ENCODE assay signal across 8 cellular contexts in genomic region chr17:80082403-80083135, GRCh38. TPM values are rescaled to one million over a fixed set of nuclear protein-coding genes. Genes with fewer than 3 reads are reported as not detected.
DNase-seq lines count a peak whose midpoint lies in the region; ATAC-seq and TF ChIP-seq lines count a peak whose summit lies in the region.

No MANE protein-coding gene starts in this region.

- TF ChIP-seq RAD21 in IMR-90 (IDR thresholded peaks at IDR 0.05; ENCODE audit: low read length) = peak; percentile 76

- H3K9me3 ChIP-seq in CD8-positive, alpha-beta memory T cell (ENCODE audit: low read length) = no peaks in the 10 kb centered on the region
- H3K9me3 ChIP-seq in IMR-90 (ENCODE audit: control insufficient read depth, insufficient read depth, low read length) = no peaks in the 10 kb centered on the region
- no peaks in the 10 kb centered on the region for H3K9me3 ChIP-seq in NT2/D1 (ENCODE audit: insufficient read depth, low read length)
- H3K9me3 ChIP-seq in naive thymus-derived CD4-positive, alpha-beta T cell (ENCODE audit: control insufficient read depth in 2 of 3, low read length in 3 of 3) = no peaks in the 10 kb centered on the region

- H2AK5ac ChIP-seq in IMR-90 (ENCODE audit: low read depth, low read length) = no peak overlapping the region; the same call in none of the 2 replicates

- H3K4me1 ChIP-seq in CD8-positive, alpha-beta memory T cell (ENCODE audit: insufficient read depth, low read length) = peaks cover 5% of the 10 kb centered on the region
- no peaks in the 10 kb centered on the region for H3K4me1 ChIP-seq in IMR-90 (ENCODE audit: control insufficient read depth, insufficient read depth, low read length)
- H3K4me1 ChIP-seq in NT2/D1 (ENCODE audit: insufficient read depth, insufficient read length) = peaks cover 2% of the 10 kb centered on the region
- peaks cover 0 to 5% of the 10 kb centered on the region in 2 donors for H3K4me1 ChIP-seq in naive thymus-derived CD4-positive, alpha-beta T cell (ENCODE audit: control insufficient read depth in 2 of 2, insufficient read depth in 2 of 2, low read length in 2 of 2)

- H3K4me1 Mint-ChIP-seq in CD8-positive, alpha-beta memory T cell = peaks cover 0 to 3% (median 2%) of the 10 kb centered on the region in 3 donors
- peaks cover 0 to 4% (median 2%) of the 10 kb centered on the region in 7 donors for H3K4me1 Mint-ChIP-seq in naive thymus-derived CD4-positive, alpha-beta T cell
- H3K4me1 Mint-ChIP-seq in stimulated activated naive CD8-positive, alpha-beta T cell treated with anti-CD3 and anti-CD28 coated beads, Interleukin-15, Interleukin-2, amounts not matched to agents 100 ng/mL and 50 ng/mL, for 24 hours (ENCODE audit: low read depth) = no peaks in the 10 kb centered on the region

- peak overlapping the region in 2 of 8 donors; percentile 64 to 66 for H3K27ac Mint-ChIP-seq in CD8-positive, alpha-beta memory T cell
- no peak overlapping the region for H3K27ac Mint-ChIP-seq in naive thymus-derived CD4-positive, alpha-beta T cell
- H3K27ac Mint-ChIP-seq in stimulated activated naive CD8-positive, alpha-beta T cell treated with anti-CD3 and anti-CD28 coated beads, Interleukin-15, Interleukin-2, amounts not matched to agents 100 ng/mL and 50 ng/mL, for 24 hours = peak overlapping the region; percentile 16

- H3K23ac ChIP-seq in IMR-90 (ENCODE audit: low read depth, low read length) = no peak overlapping the region

- H4K5ac ChIP-seq in IMR-90 (ENCODE audit: low read depth, low read length) = no peak overlapping the region; the same call in 1 of the 2 replicates

- H3K18ac ChIP-seq in IMR-90 (ENCODE audit: low read depth, low read length) = no peak overlapping the region

- H3K4me3 ChIP-seq in CD8-positive, alpha-beta memory T cell (ENCODE audit: low read length) = no peak overlapping the region
- no peak overlapping the region for H3K4me3 ChIP-seq in IMR-90 (ENCODE audit: insufficient read depth, low read depth, low read length)
- H3K4me3 ChIP-seq in NT2/D1 (ENCODE audit: insufficient read length, low read depth) = no peak overlapping the region
- no peak overlapping the region for H3K4me3 ChIP-seq in epithelial cell of proximal tubule (ENCODE audit: low read depth, low read length)
- no peak overlapping the region for H3K4me3 ChIP-seq in naive thymus-derived CD4-positive, alpha-beta T cell (ENCODE audit: low read length)

- POLR2A ChIA-PET in CD8-positive, alpha-beta memory T cell (lab: Charles Lee) = interaction anchor here (0.6 kb wide), 1 partner anchor 183 kb away, joined by 5 read pairs; no protein-coding TSS in a partner anchor
- POLR2A ChIA-PET in IMR-90 (lab: Charles Lee; ENCODE audit: unreplicated experiment) = no interaction called here
- POLR2A ChIA-PET in naive thymus-derived CD4-positive, alpha-beta T cell (lab: Charles Lee) = no interaction called here

- H2BK5ac ChIP-seq in IMR-90 (ENCODE audit: low read depth, low read length, poor library complexity, severe bottlenecking) = no peak overlapping the region

- CTCF ChIA-PET in CD8-positive, alpha-beta memory T cell (lab: Charles Lee) = interaction anchor here (0.8 to 2.9 kb wide), 10 partner anchors 10 to 74 kb away, joined by 3 to 23 read pairs (median 4); partner anchors contain the start of gene GAA
- CTCF ChIA-PET in IMR-90 (lab: Yijun Ruan, JAX) = interaction anchor here (0.5 to 2.7 kb wide), 6 partner anchors 10 to 526 kb away, joined by 3 to 14 read pairs (median 5); partner anchors contain the start of gene GAA
- CTCF ChIA-PET in naive thymus-derived CD4-positive, alpha-beta T cell (lab: Charles Lee) = interaction anchor here (0.6 to 1.7 kb wide), 5 partner anchors 10 to 236 kb away, joined by 3 to 5 read pairs (median 4); partner anchors contain the start of gene GAA

- H2BK120ac ChIP-seq in IMR-90 (ENCODE audit: low read depth, low read length) = no peak overlapping the region

- in situ Hi-C loops in IMR-90 (cut with MboI; ENCODE audit: low sequenced_read_pairs) = no loop called here

- H3K9me3 Mint-ChIP-seq in CD8-positive, alpha-beta memory T cell = no peaks in the 10 kb centered on the region
- H3K9me3 Mint-ChIP-seq in naive thymus-derived CD4-positive, alpha-beta T cell = no peaks in the 10 kb centered on the region
- no peaks in the 10 kb centered on the region for H3K9me3 Mint-ChIP-seq in stimulated activated naive CD8-positive, alpha-beta T cell treated with anti-CD3 and anti-CD28 coated beads, Interleukin-15, Interleukin-2, amounts not matched to agents 100 ng/mL and 50 ng/mL, for 24 hours

- H2BK20ac ChIP-seq in IMR-90 (ENCODE audit: low read depth, low read length) = no peak overlapping the region

- no peak overlapping the region for H4K91ac ChIP-seq in IMR-90 (ENCODE audit: insufficient read depth, low read depth, low read length)

- dilution Hi-C loops in IMR-90 (cut with HindIII; ENCODE audit: low sequenced_read_pairs, unreplicated experiment) = no loop called here

- H3K9ac ChIP-seq in IMR-90 (ENCODE audit: low read depth, low read length) = peak overlapping the region; percentile 50; the same call in 1 of the 2 replicates
- H3K9ac ChIP-seq in NT2/D1 (ENCODE audit: insufficient read length, low read depth) = peak overlapping the region; percentile 64

- H3K27me3 ChIP-seq in CD8-positive, alpha-beta memory T cell (ENCODE audit: insufficient read depth, low read length, poor library complexity, severe bottlenecking) = no peaks in the 10 kb centered on the region
- peaks cover 5% of the 10 kb centered on the region; the same call in 1 of the 2 replicates for H3K27me3 ChIP-seq in IMR-90 (ENCODE audit: control insufficient read depth, insufficient read depth, low read length)
- no peaks in the 10 kb centered on the region for H3K27me3 ChIP-seq in NT2/D1 (ENCODE audit: insufficient read depth, insufficient read length)
- H3K27me3 ChIP-seq in naive thymus-derived CD4-positive, alpha-beta T cell (ENCODE audit: control insufficient read depth in 2 of 2, insufficient read depth in 2 of 2, low read length in 2 of 2) = no peaks in the 10 kb centered on the region

- intact Hi-C loops in IMR-90 (cut with micrococcal nuclease) = loop anchor here (1.0 to 10.0 kb wide), 3 partner anchors 75 to 172 kb away; no protein-coding TSS in a partner anchor
- intact Hi-C loops in naive thymus-derived CD4-positive, alpha-beta T cell (cut with micrococcal nuclease) = loop anchor here (1.0 to 2.0 kb wide), 2 partner anchors 74 to 171 kb away; no protein-coding TSS in a partner anchor

- no peak overlapping the region for H3K14ac ChIP-seq in IMR-90 (replicated peaks; ENCODE audit: low read depth, low read length)

- 0 out of 2 replicates have a peak overlapping the region, but pooled peaks have one; percentile 52 for H3K4ac ChIP-seq in IMR-90 (ENCODE audit: low read depth, low read length)

- no peak overlapping the region; the same call in 1 of the 2 replicates for H3K4me2 ChIP-seq in IMR-90 (ENCODE audit: low read depth, low read length)

- H3K79me1 ChIP-seq in IMR-90 (ENCODE audit: low read depth in 1 of 2, low read length in 2 of 2) = no peaks in the 10 kb centered on the region

- no TSS peak for BruUV-seq in IMR-90 (replicated peaks; lab: Mats Ljungman, UMichigan)

- no peak for TF ChIP-seq POLR2A in IMR-90 (IDR thresholded peaks at IDR 0.05; ENCODE audit: low read depth, low read length)

- H4K20me1 ChIP-seq in IMR-90 (ENCODE audit: insufficient read depth, low read length) = no peaks in the 10 kb centered on the region

- WGBS in IMR-90 (ENCODE audit: extremely low coverage in 2 of 2, insufficient read length in 1 of 2), 2 experiments = no CpG with 5 or more reads among the region's 20 CpGs

- H3K36me3 ChIP-seq in CD8-positive, alpha-beta memory T cell (ENCODE audit: insufficient read depth, low read length) = no peaks in the 10 kb centered on the region
- H3K36me3 ChIP-seq in IMR-90 (ENCODE audit: control insufficient read depth, insufficient read depth, low read length) = no peaks in the 10 kb centered on the region
- no peaks in the 10 kb centered on the region for H3K36me3 ChIP-seq in NT2/D1 (ENCODE audit: insufficient read depth, insufficient read length, low read length)
- H3K36me3 ChIP-seq in naive thymus-derived CD4-positive, alpha-beta T cell (ENCODE audit: control insufficient read depth in 2 of 3, insufficient read depth in 3 of 3, low read length in 3 of 3) = no peaks in the 10 kb centered on the region

- peak; percentile 69 for TF ChIP-seq CTCF in IMR-90 (conservative IDR thresholded peaks at IDR 0.05; ENCODE audit: low read depth, low read length)
- peak; percentile 72 for TF ChIP-seq CTCF in epithelial cell of proximal tubule (conservative IDR thresholded peaks at IDR 0.05; ENCODE audit: low read depth, low read length)

- H2AFZ ChIP-seq in IMR-90 (replicated peaks; ENCODE audit: low read length, poor library complexity) = peak overlapping the region; percentile 88

- H3K36me3 Mint-ChIP-seq in CD8-positive, alpha-beta memory T cell = no peaks in the 10 kb centered on the region
- H3K36me3 Mint-ChIP-seq in naive thymus-derived CD4-positive, alpha-beta T cell = no peaks in the 10 kb centered on the region
- H3K36me3 Mint-ChIP-seq in stimulated activated naive CD8-positive, alpha-beta T cell treated with anti-CD3 and anti-CD28 coated beads, Interleukin-15, Interleukin-2, amounts not matched to agents 100 ng/mL and 50 ng/mL, for 24 hours (ENCODE audit: low read depth) = no peaks in the 10 kb centered on the region

- DNase-seq in CD8-positive, alpha-beta memory T cell = peak; percentile 17 to 66 (median 40)
- DNase-seq in IMR-90 = peak; percentile 78
- no peak for DNase-seq in NT2/D1 (ENCODE audit: low read depth, low spot score)
- DNase-seq in activated CD8-positive, alpha-beta memory T cell treated with anti-CD3 and anti-CD28 coated beads, Interleukin-2, amount 50 U/mL, for 24 hours (ENCODE audit: extremely low read depth) = peak; percentile 20
- no peak for DNase-seq in epithelial cell of proximal tubule (ENCODE audit: low read depth)
- DNase-seq in naive thymus-derived CD4-positive, alpha-beta T cell = peak; percentile 30 to 69 (median 56)

- H4K8ac ChIP-seq in IMR-90 (ENCODE audit: low read depth in 2 of 2, low read length in 2 of 2) = peak overlapping the region in 1 of 2 experiments; percentile 75; a peak in 1 of 4 replicates

- H2BK15ac ChIP-seq in IMR-90 (ENCODE audit: low read depth, low read length) = no peak overlapping the region

- ATAC-seq in IMR-90 (ENCODE audit: low read depth) (peak; percentile 97), GM19467 (IDR thresholded peaks at IDR 0.05; ENCODE audit: unreplicated experiment) (no peak)
- ATAC-seq in naive thymus-derived CD4-positive, alpha-beta T cell = peak; percentile 71

- H3K56ac ChIP-seq in IMR-90 (ENCODE audit: extremely low read depth, insufficient read depth, low read length) = no peak overlapping the region

- no peaks in the 10 kb centered on the region for H3K9me1 ChIP-seq in IMR-90 (ENCODE audit: insufficient read depth, low read length)

- no peak overlapping the region for H2AK9ac ChIP-seq in IMR-90 (replicated peaks; ENCODE audit: low read depth, low read length, poor library complexity)

- peaks cover 10 to 11% of the 10 kb centered on the region in 2 donors for H3K27me3 Mint-ChIP-seq in CD8-positive, alpha-beta memory T cell
- H3K27me3 Mint-ChIP-seq in naive thymus-derived CD4-positive, alpha-beta T cell = peaks cover 0 to 4% (median 0%) of the 10 kb centered on the region in 5 donors
- peaks cover 3% of the 10 kb centered on the region for H3K27me3 Mint-ChIP-seq in stimulated activated naive CD8-positive, alpha-beta T cell treated with anti-CD3 and anti-CD28 coated beads, Interleukin-15, Interleukin-2, amounts not matched to agents 100 ng/mL and 50 ng/mL, for 24 hours

- no peak overlapping the region for H3K27ac ChIP-seq in CD8-positive, alpha-beta memory T cell (ENCODE audit: low read depth, low read length)
- H3K27ac ChIP-seq in IMR-90 (ENCODE audit: insufficient read depth, low read length) = no peak overlapping the region
- no peak overlapping the region for H3K27ac ChIP-seq in naive thymus-derived CD4-positive, alpha-beta T cell (ENCODE audit: low read depth, low read length)

- no peak overlapping the region for H3K4me3 Mint-ChIP-seq in CD8-positive, alpha-beta memory T cell
- H3K4me3 Mint-ChIP-seq in naive thymus-derived CD4-positive, alpha-beta T cell = no peak overlapping the region
- no peak overlapping the region for H3K4me3 Mint-ChIP-seq in stimulated activated naive CD8-positive, alpha-beta T cell treated with anti-CD3 and anti-CD28 coated beads, Interleukin-15, Interleukin-2, amounts not matched to agents 100 ng/mL and 50 ng/mL, for 24 hours

RNA-seq across cellular contexts. Expression of gene GAA, which starts 18.8 kb away (rescaled TPM):
- 10 to 100 TPM; 30.5 to 31.0 TPM for total RNA-seq in CD8-positive, alpha-beta memory T cell
- 13.7 TPM for polyA plus RNA-seq in CD8-positive, alpha-beta memory T cell
- 2.2 and 3.3 TPM in 2 replicates for total RNA-seq in IMR-90 (2012; rRNA removed)
- 14.0 and 14.8 TPM in 2 replicates for polyA plus RNA-seq in IMR-90 (2012; rRNA removed)
- polyA plus RNA-seq in IMR-90 (2012; cell fraction: cytosol; rRNA removed) = 11.4 and 20.5 TPM in 2 replicates
- polyA plus RNA-seq in IMR-90 (2012; cell fraction: nucleus; rRNA removed; ENCODE audit: low replicate concordance) = 47.4 and 93.1 TPM in 2 replicates
- total RNA-seq in epithelial cell of proximal tubule = 8.9 and 21.8 TPM in 2 replicates
- total RNA-seq in naive thymus-derived CD4-positive, alpha-beta T cell = 10 to 100 TPM; 18.5 to 67.8 (median 54.6) TPM
- 10 to 100 TPM; 12.0 to 15.2 TPM for polyA plus RNA-seq in naive thymus-derived CD4-positive, alpha-beta T cell

RNA-seq across cellular contexts. Expression of gene CCDC40, which starts 46.1 kb away (rescaled TPM):
- total RNA-seq in CD8-positive, alpha-beta memory T cell = 1 to 10 TPM; 3.6 to 4.3 TPM
- not detected for polyA plus RNA-seq in CD8-positive, alpha-beta memory T cell
- total RNA-seq in IMR-90 (2012; rRNA removed) = 0.90 and 1.9 TPM in 2 replicates
- 3.8 and 4.7 TPM in 2 replicates for polyA plus RNA-seq in IMR-90 (2012; rRNA removed)
- polyA plus RNA-seq in IMR-90 (2012; cell fraction: cytosol; rRNA removed) = 1.2 and 1.6 TPM in 2 replicates
- 17.9 and 21.8 TPM in 2 replicates for polyA plus RNA-seq in IMR-90 (2012; cell fraction: nucleus; rRNA removed; ENCODE audit: low replicate concordance)
- total RNA-seq in epithelial cell of proximal tubule = 1.3 and 2.2 TPM in 2 replicates
- total RNA-seq in naive thymus-derived CD4-positive, alpha-beta T cell = 1 to 10 TPM in 2 of 5 experiments, under 1 TPM in 3; 0.43 to 3.0 (median 0.79) TPM
- polyA plus RNA-seq in naive thymus-derived CD4-positive, alpha-beta T cell = not detected

RNA-seq across cellular contexts. Expression of gene TBC1D16, which starts 46.9 kb away (rescaled TPM):
- total RNA-seq in CD8-positive, alpha-beta memory T cell = 1 to 10 TPM; 3.5 to 4.3 TPM
- polyA plus RNA-seq in CD8-positive, alpha-beta memory T cell = 0.33 TPM
- total RNA-seq in IMR-90 (2012; rRNA removed) (14.4 and 16.7 TPM in 2 replicates), epithelial cell of proximal tubule (19.9 and 25.7 TPM in 2 replicates)
- 9.2 and 10.1 TPM in 2 replicates for polyA plus RNA-seq in IMR-90 (2012; rRNA removed)
- polyA plus RNA-seq in IMR-90 (2012; cell fraction: cytosol; rRNA removed) = 6.3 and 8.7 TPM in 2 replicates
- 14.0 and 18.3 TPM in 2 replicates for polyA plus RNA-seq in IMR-90 (2012; cell fraction: nucleus; rRNA removed; ENCODE audit: low replicate concordance)
- 1 to 10 TPM in 4 of 5 experiments, under 1 TPM in 1; 0.95 to 2.5 (median 1.6) TPM for total RNA-seq in naive thymus-derived CD4-positive, alpha-beta T cell
- polyA plus RNA-seq in naive thymus-derived CD4-positive, alpha-beta T cell = under 1 TPM; 0.44 to 0.85 TPM

Comparison
In these comparisons a context has a peak if more than half of its experiments do, and no peak if none do; other contexts are left out.
1. DNase-seq: peak in CD8-positive, alpha-beta memory T cell (5 of 5), IMR-90 (single experiment), activated CD8-positive, alpha-beta memory T cell treated with anti-CD3 and anti-CD28 coated beads, Interleukin-2, amount 50 U/mL, for 24 hours (single experiment) and naive thymus-derived CD4-positive, alpha-beta T cell (9 of 9); none in NT2/D1 (single experiment) and epithelial cell of proximal tubule (single experiment).